Comparison of ENCODE assay signal across 5 cellular contexts in the genomic region with DNA sequence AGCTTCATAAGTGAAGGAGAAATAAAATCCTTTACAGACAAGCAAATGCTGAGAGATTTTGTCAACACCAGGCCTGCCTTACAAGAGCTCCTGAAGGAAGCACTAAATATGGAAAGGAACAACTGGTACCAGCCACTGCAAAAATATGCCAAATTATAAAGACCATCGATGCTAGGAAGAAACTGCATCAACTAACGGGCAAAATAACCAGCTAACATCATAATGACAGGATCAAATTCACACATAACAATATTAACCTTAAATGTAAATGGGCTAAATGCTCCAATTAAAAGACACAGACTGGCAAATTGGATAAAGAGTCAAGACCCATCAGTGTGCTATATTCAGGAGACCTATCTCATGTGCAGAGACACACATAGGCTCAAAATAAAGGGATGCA. TPM values are rescaled to one million over a fixed set of nuclear protein-coding genes. Genes with fewer than 3 reads are reported as not detected.
"Had no signal": no experiment of that assay in that cellular context is flagged by ENCODE, and none has a peak within 500 bp of the region (broad histone marks: within the 10 kb centered on the region; RNA-seq: fewer than 3 reads in every experiment).

No MANE protein-coding gene starts in this region.

RNA-seq across cellular contexts. Expression of a gene that starts 21.3 kb away (rescaled TPM):
- total RNA-seq: naive thymus-derived CD4-positive, alpha-beta T cell; naive thymus-derived CD8-positive, alpha-beta T cell; natural killer cell; natural killer cell treated with Interleukin-12 subunit alpha and Interleukin-12 subunit beta and Interleukin-15 and Interleukin-18, amount 100 ng/mL, for 72 hours had no signal
- polyA plus RNA-seq: naive thymus-derived CD4-positive, alpha-beta T cell; naive thymus-derived CD8-positive, alpha-beta T cell; smooth muscle cell had no signal
